ENCODE assay signal across 12 cellular contexts in the genomic region with DNA sequence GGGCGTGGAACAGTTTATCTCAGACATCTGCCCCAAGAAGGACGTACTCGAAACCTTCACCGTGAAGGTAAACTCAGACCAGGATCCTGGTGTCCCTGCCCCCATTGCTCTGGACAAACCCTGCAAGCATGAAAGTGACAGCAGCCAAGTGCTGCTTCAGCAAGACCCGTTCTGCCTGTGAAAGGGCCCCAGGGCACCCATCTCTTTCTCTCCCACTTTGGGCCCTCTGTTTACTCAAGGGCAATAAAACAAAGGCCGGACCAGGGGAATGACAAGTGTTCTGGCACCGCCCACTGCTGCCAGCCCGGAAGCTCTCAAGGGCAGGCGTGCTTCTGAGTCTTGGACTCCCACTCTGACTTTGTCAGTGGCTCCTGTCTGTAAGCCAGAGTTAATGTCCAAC. TPM values are rescaled to one million over a fixed set of nuclear protein-coding genes. Genes with fewer than 3 reads are reported as not detected.
DNase-seq lines count a peak whose midpoint lies in the region; ATAC-seq and TF ChIP-seq lines count a peak whose summit lies in the region.
"Had no signal": no experiment of that assay in that cellular context is flagged by ENCODE, and none has a peak within 500 bp of the region (broad histone marks: within the 10 kb centered on the region; RNA-seq: fewer than 3 reads in every experiment).

No MANE protein-coding gene starts in this region.

- H2AFZ ChIP-seq in trophoblast cell (ENCODE audit: insufficient read depth, low read length, poor library complexity) = no peak overlapping the region

- no peak overlapping the region for H3K23ac ChIP-seq in trophoblast cell (ENCODE audit: low read length)

- H3K4me3 Mint-ChIP-seq in nephron = no peak overlapping the region
- H3K4me3 Mint-ChIP-seq: activated T-cell treated with anti-CD3 and anti-CD28 coated beads, Interleukin-2, amount 50 U/mL, for 4 hours; stimulated activated memory B cell treated with anti-CD40 and anti-IgM and Interleukin-4, amounts not matched to agents 10 μg/mL and 1 μg/mL and 100 μg/mL, for 72 hours had no signal

- no peaks in the 10 kb centered on the region for H3K9me3 ChIP-seq in BLaER1 treated with 17β-estradiol and CSF1 and Interleukin-3, amounts not matched to agents 10 nM and 100 nM (replicated peaks in 1 of 11)
- no peaks in the 10 kb centered on the region for H3K9me3 ChIP-seq in colonic mucosa
- H3K9me3 ChIP-seq in trophoblast cell (ENCODE audit: insufficient read depth, low read depth, low read length) = peaks cover 3% of the 10 kb centered on the region

- peaks cover 78 to 97% (median 96%) of the 10 kb centered on the region in 11 experiments for H3K36me3 ChIP-seq in BLaER1 treated with 17β-estradiol and CSF1 and Interleukin-3, amounts not matched to agents 10 nM and 100 nM
- peaks cover 5% of the 10 kb centered on the region for H3K36me3 ChIP-seq in colonic mucosa
- peaks cover 70% of the 10 kb centered on the region in 2 experiments for H3K36me3 ChIP-seq in trophoblast cell (ENCODE audit: control insufficient read depth in 1 of 2, insufficient read depth in 2 of 2, low read length in 2 of 2)

- no peak overlapping the region for H2BK12ac ChIP-seq in trophoblast cell (ENCODE audit: low read length)

- no peak overlapping the region for H2BK5ac ChIP-seq in trophoblast cell (ENCODE audit: low read depth, low read length, poor library complexity)

- H2BK120ac ChIP-seq in trophoblast cell (ENCODE audit: insufficient read depth, low read length, poor library complexity) = no peak overlapping the region

- no peaks in the 10 kb centered on the region for H3K79me2 ChIP-seq in trophoblast cell (ENCODE audit: control insufficient read depth, insufficient read depth, low read length, poor library complexity)

- peaks cover 51 to 76% (median 63%) of the 10 kb centered on the region in 10 experiments for H3K4me1 ChIP-seq in BLaER1 treated with 17β-estradiol and CSF1 and Interleukin-3, amounts not matched to agents 10 nM and 100 nM
- peaks cover 44% of the 10 kb centered on the region for H3K4me1 ChIP-seq in colonic mucosa
- peaks cover 2 to 11% of the 10 kb centered on the region in 2 experiments for H3K4me1 ChIP-seq in trophoblast cell (ENCODE audit: control insufficient read depth in 1 of 2, insufficient read depth in 2 of 2, low read length in 2 of 2)

- H3K4me3 ChIP-seq in BLaER1 treated with 17β-estradiol and CSF1 and Interleukin-3, amounts not matched to agents 10 nM and 100 nM = no peak overlapping the region
- no peak overlapping the region for H3K4me3 ChIP-seq in colonic mucosa
- H3K4me3 ChIP-seq in trophoblast cell (ENCODE audit: low read depth, low read length) = no peak overlapping the region

- no peak overlapping the region for H3K4ac ChIP-seq in trophoblast cell (ENCODE audit: low read depth, low read length)

- intact Hi-C loops in colonic mucosa (cut with DNase I) = no loop called here

- peaks cover 13% of the 10 kb centered on the region for H3K27me3 Mint-ChIP-seq in nephron (ENCODE audit: low read depth)

- no peak overlapping the region for H4K8ac ChIP-seq in trophoblast cell (ENCODE audit: low read depth, low read length)

- H4K91ac ChIP-seq in trophoblast cell (ENCODE audit: low read depth, low read length) = no peak overlapping the region

- peak overlapping the region; percentile 26 to 66 (median 40) for H3K27ac Mint-ChIP-seq in nephron
- H3K27ac Mint-ChIP-seq: stimulated activated memory B cell treated with anti-CD40 and anti-IgM and Interleukin-4, amounts not matched to agents 10 μg/mL and 1 μg/mL and 100 μg/mL, for 72 hours had no signal

- no peaks in the 10 kb centered on the region for H3K36me3 Mint-ChIP-seq in nephron (ENCODE audit: low read depth)

- peak overlapping the region in 7 of 11 experiments; percentile 93 to 99 (median 95); a peak in 13 of 22 replicates for H3K27ac ChIP-seq in BLaER1 treated with 17β-estradiol and CSF1 and Interleukin-3, amounts not matched to agents 10 nM and 100 nM
- H3K27ac ChIP-seq in colonic mucosa (peak overlapping the region; percentile 92), trophoblast cell (ENCODE audit: low read depth, low read length) (no peak overlapping the region)

- WGBS in trophoblast cell (ENCODE audit: extremely low coverage, insufficient coverage, insufficient read length) = no CpG with 5 or more reads among the region's 9 CpGs

- H3K9ac ChIP-seq in BLaER1 treated with 17β-estradiol and CSF1 and Interleukin-3, amounts not matched to agents 10 nM and 100 nM = peak overlapping the region in 4 of 11 experiments; percentile 4 to 47 (median 28); a peak in 5 of 22 replicates
- peak overlapping the region in 1 of 2 donors; percentile 93 for H3K9ac ChIP-seq in colonic mucosa (ENCODE audit: low read depth in 2 of 2, low read length in 2 of 2)
- no peak overlapping the region for H3K9ac ChIP-seq in trophoblast cell (ENCODE audit: low read length)

- H3K4me1 Mint-ChIP-seq in nephron = peaks cover 52% of the 10 kb centered on the region

- no peaks in the 10 kb centered on the region for H3K79me1 ChIP-seq in trophoblast cell (ENCODE audit: low read length)

- no peaks in the 10 kb centered on the region for H3K9me3 Mint-ChIP-seq in nephron
- H3K9me3 Mint-ChIP-seq: activated T-cell treated with anti-CD3 and anti-CD28 coated beads, Interleukin-2, amount 50 U/mL, for 4 hours; stimulated activated memory B cell treated with anti-CD40 and anti-IgM and Interleukin-4, amounts not matched to agents 10 μg/mL and 1 μg/mL and 100 μg/mL, for 72 hours had no signal

- peak overlapping the region in 9 of 11 experiments; percentile 86 to 100 (median 99); a peak in 18 of 22 replicates for H3K4me2 ChIP-seq in BLaER1 treated with 17β-estradiol and CSF1 and Interleukin-3, amounts not matched to agents 10 nM and 100 nM
- H3K4me2 ChIP-seq in trophoblast cell (ENCODE audit: low read length) = no peak overlapping the region

- H4K20me1 ChIP-seq in BLaER1 treated with 17β-estradiol and CSF1 and Interleukin-3, amounts not matched to agents 10 nM and 100 nM = peaks cover 0 to 98% (median 12%) of the 10 kb centered on the region in 11 experiments; a peak in 9 of 22 replicates

- no peak overlapping the region for H4K12ac ChIP-seq in trophoblast cell (ENCODE audit: low read depth, low read length)

- no peak overlapping the region for H2AK5ac ChIP-seq in trophoblast cell (ENCODE audit: low read length)

- TF ChIP-seq CTCF in colonic mucosa (IDR thresholded peaks at IDR 0.05) (no peak), nephron (IDR thresholded peaks at IDR 0.05; ENCODE audit: unreplicated experiment in 3 of 3) (no peak)

- no peaks in the 10 kb centered on the region for H3K27me3 ChIP-seq in BLaER1 treated with 17β-estradiol and CSF1 and Interleukin-3, amounts not matched to agents 10 nM and 100 nM
- H3K27me3 ChIP-seq in colonic mucosa (no peaks in the 10 kb centered on the region), trophoblast cell (ENCODE audit: insufficient read depth, low read length) (no peaks in the 10 kb centered on the region)

- no peak overlapping the region for H3K18ac ChIP-seq in trophoblast cell (ENCODE audit: low read length)

- DNase-seq in NCI-H1105 treated with DMSO at 0.1 percent for 48 hours (lab: John Stamatoyannopoulos, UW) (peak; percentile 73), colonic mucosa (peak; percentile 89), trophoblast cell (no peak), NCI-H2171 treated with DMSO at 0.1 percent for 48 hours (lab: John Stamatoyannopoulos, UW) (no peak)
- DNase-seq in stimulated activated naive CD4-positive, alpha-beta T cell (lab: John Stamatoyannopoulos, UW) = no peak
- DNase-seq: activated T-cell treated with anti-CD3 and anti-CD28 coated beads, Interleukin-2, amount 50 U/mL, for 4 hours; mesenchymal stem cell; T-helper 9 cell had no signal

- no peak overlapping the region for H3K14ac ChIP-seq in trophoblast cell (ENCODE audit: low read length)

- no peak for ATAC-seq in GM18498 (IDR thresholded peaks at IDR 0.05; ENCODE audit: unreplicated experiment)
- ATAC-seq: activated T-cell treated with anti-CD3 and anti-CD28 coated beads, Interleukin-2, amount 50 U/mL, for 4 hours; stimulated activated memory B cell treated with anti-CD40 and anti-IgM and Interleukin-4, amounts not matched to agents 10 μg/mL and 1 μg/mL and 100 μg/mL, for 72 hours had no signal

RNA-seq across cellular contexts. Expression of gene CD9, which starts 35.3 kb away (rescaled TPM):
- total RNA-seq in colonic mucosa = 100 to 1,000 TPM; 589 to 665 TPM
- 675 and 739 TPM in 2 replicates for polyA plus RNA-seq in trophoblast cell (2013)

Comparison
In these comparisons a context has a peak if more than half of its experiments do, and no peak if none do; other contexts are left out.
1. DNase-seq: peak in NCI-H1105 treated with DMSO at 0.1 percent for 48 hours (single experiment) and colonic mucosa (single experiment); none in trophoblast cell (0 of 2), NCI-H2171 treated with DMSO at 0.1 percent for 48 hours (single experiment) and stimulated activated naive CD4-positive, alpha-beta T cell (0 of 6).